1 cellular context compared by ENCODE assay signal in genomic region chr12:214005-214736, GRCh38.
TF ChIP-seq lines count a peak whose summit lies in the region.

SLC6A12 (minus strand) TSS chr12:214157; CDS start chr12:209986, 4,171 bp downstream.

TF ChIP-seq in HepG2, 621 proteins besides CTCF, POLR2A, EP300 and RAD21 (continued from another document):
- TF ChIP-seq GPBP1L1 (CRISPR knock-in tag; IDR thresholded peaks at IDR 0.05) (no peak), SMC3 (IDR thresholded peaks at IDR 0.05; ENCODE audit: low read length) (no peak), POLR2G (IDR thresholded peaks at IDR 0.05; ENCODE audit: low read depth, low read length) (0 out of 2 replicates have a peak, but pooled peaks have one; percentile 35), FOSL2 (CRISPR knock-in tag; IDR thresholded peaks at IDR 0.05) (peak; percentile 26; the same call in 1 of the 2 replicates), PCBP1 (IDR thresholded peaks at IDR 0.05; ENCODE audit: borderline replicate concordance, low read depth, low read length) (0 out of 2 replicates have a peak, but pooled peaks have one; percentile 66), ZNF737 (CRISPR knock-in tag; IDR thresholded peaks at IDR 0.05; ENCODE audit: borderline replicate concordance) (no peak), KDM6A (CRISPR knock-in tag; IDR thresholded peaks at IDR 0.05; ENCODE audit: low read depth) (no peak), ZNF501 (CRISPR knock-in tag; IDR thresholded peaks at IDR 0.05) (no peak), MLX (CRISPR knock-in tag; IDR thresholded peaks at IDR 0.05) (no peak), ZNF124 (CRISPR knock-in tag; IDR thresholded peaks at IDR 0.05) (no peak), TBX3 (IDR thresholded peaks at IDR 0.05; ENCODE audit: borderline replicate concordance) (no peak), ZNF331 (CRISPR knock-in tag; IDR thresholded peaks at IDR 0.05) (no peak), JUN (CRISPR knock-in tag; IDR thresholded peaks at IDR 0.05) (no peak), PATZ1 (CRISPR knock-in tag; IDR thresholded peaks at IDR 0.05) (peak; percentile 54), SETDB1 (CRISPR knock-in tag; IDR thresholded peaks at IDR 0.05; ENCODE audit: borderline replicate concordance) (no peak)
